Comparison of ENCODE assay signal across 27 cellular contexts in the genomic region with DNA sequence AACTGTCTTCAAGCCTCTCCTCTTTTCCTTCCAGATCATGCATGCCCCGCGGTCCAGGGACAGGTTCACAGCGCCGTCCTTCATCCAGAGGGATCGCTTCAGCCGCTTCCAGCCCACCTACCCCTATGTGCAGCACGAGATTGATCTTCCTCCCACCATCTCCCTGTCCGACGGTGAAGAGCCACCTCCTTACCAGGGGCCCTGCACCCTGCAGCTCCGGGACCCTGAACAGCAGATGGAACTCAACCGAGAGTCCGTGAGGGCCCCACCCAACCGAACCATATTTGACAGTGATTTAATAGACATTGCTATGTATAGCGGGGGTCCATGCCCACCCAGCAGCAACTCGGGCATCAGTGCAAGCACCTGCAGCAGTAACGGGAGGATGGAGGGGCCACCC.
"Had no signal": no experiment of that assay in that cellular context is flagged by ENCODE, and none has a peak within 500 bp of the region (broad histone marks: within the 10 kb centered on the region; RNA-seq: fewer than 3 reads in every experiment).

No MANE protein-coding gene starts in this region.

- H3K27me3 Mint-ChIP-seq: naive thymus-derived CD4-positive, alpha-beta T cell; progenitor cell of endocrine pancreas; stimulated activated naive B cell treated with anti-CD40 and anti-IgM and Interleukin-4, amounts not matched to agents 10 μg/mL and 1 μg/mL and 100 μg/mL, for 72 hours; stimulated activated naive CD8-positive, alpha-beta T cell treated with anti-CD3 and anti-CD28 coated beads, Interleukin-15, Interleukin-2, amounts not matched to agents 100 ng/mL and 50 ng/mL, for 24 hours had no signal

- H3K36me3 ChIP-seq: ovary, uterus had no signal

- ATAC-seq: naive thymus-derived CD4-positive, alpha-beta T cell; natural killer cell; psoas muscle; right cardiac atrium; sciatic nerve; stimulated activated effector memory CD8-positive, alpha-beta T cell treated with anti-CD3 and anti-CD28 coated beads, Interleukin-12 subunit alpha, Interleukin-12 subunit beta, amount 100 ng/mL, for 72 hours; stimulated activated naive B cell treated with anti-CD40 and anti-IgM and Interleukin-4, amounts not matched to agents 10 μg/mL and 1 μg/mL and 100 μg/mL, for 72 hours had no signal

- H3K79me2 ChIP-seq: parathyroid adenoma had no signal

- H3K9me3 ChIP-seq: neutrophil, ovary, psoas muscle, stomach, suprapubic skin, testis, tibial artery, upper lobe of left lung, uterus had no signal

- H3K4me3 Mint-ChIP-seq: natural killer cell; nephron; stimulated activated effector memory CD8-positive, alpha-beta T cell treated with anti-CD3 and anti-CD28 coated beads, Interleukin-12 subunit alpha, Interleukin-12 subunit beta, amount 100 ng/mL, for 72 hours; stimulated activated naive B cell treated with anti-CD40 and anti-IgM and Interleukin-4, amounts not matched to agents 10 μg/mL and 1 μg/mL and 100 μg/mL, for 72 hours; stimulated activated naive CD8-positive, alpha-beta T cell treated with anti-CD3 and anti-CD28 coated beads, Interleukin-15, Interleukin-2, amounts not matched to agents 100 ng/mL and 50 ng/mL, for 24 hours had no signal

- H3K27ac ChIP-seq: neutrophil, ovary, parathyroid adenoma, psoas muscle, stomach, suprapubic skin, testis, tibial artery, upper lobe of left lung, uterus had no signal

- H3K4me3 ChIP-seq: ovary, psoas muscle, stomach, suprapubic skin, testis, tibial artery, upper lobe of left lung, uterus had no signal

- H3K27me3 ChIP-seq: suprapubic skin, testis, tibial artery, uterus had no signal

- FAIRE-seq: small intestine had no signal

- H3K27ac Mint-ChIP-seq: naive thymus-derived CD4-positive, alpha-beta T cell; natural killer cell; nephron; progenitor cell of endocrine pancreas; stimulated activated effector memory CD8-positive, alpha-beta T cell treated with anti-CD3 and anti-CD28 coated beads, Interleukin-12 subunit alpha, Interleukin-12 subunit beta, amount 100 ng/mL, for 72 hours; stimulated activated naive CD8-positive, alpha-beta T cell treated with anti-CD3 and anti-CD28 coated beads, Interleukin-15, Interleukin-2, amounts not matched to agents 100 ng/mL and 50 ng/mL, for 24 hours had no signal

- DNase-seq: naive thymus-derived CD4-positive, alpha-beta T cell; natural killer cell; nucleus accumbens; ovary; psoas muscle; right cardiac atrium; small intestine; stimulated activated CD4-positive, alpha-beta T cell treated with anti-CD3 and anti-CD28 coated beads, Interleukin-15, amount 100 ng/mL, for 24 hours; stimulated activated CD4-positive, alpha-beta T cell treated with anti-CD3 and anti-CD28 coated beads, Interleukin-2, amount 100 ng/mL, for 24 hours; stimulated activated CD4-positive, alpha-beta T cell treated with anti-CD3 and anti-CD28 coated beads, Interleukin-2, amount 100 ng/mL, for 48 hours; stimulated activated CD4-positive, alpha-beta T cell treated with anti-CD3 and anti-CD28 coated beads, Interleukin-4, amount 100 ng/mL, for 24 hours; stimulated activated naive B cell treated with anti-CD40 and anti-IgM and Interleukin-4, amounts not matched to agents 10 μg/mL and 1 μg/mL and 100 μg/mL, for 72 hours; stimulated activated naive CD4-positive, alpha-beta T cell treated with Interleukin-2 at 50 U/mL for 16 hours; stomach; testis; tibial artery; trophoblast cell; upper lobe of left lung; uterus had no signal

- H2AFZ ChIP-seq: parathyroid adenoma had no signal

- H3K9ac ChIP-seq: parathyroid adenoma had no signal

- H3K9me3 Mint-ChIP-seq: naive thymus-derived CD4-positive, alpha-beta T cell; natural killer cell; stimulated activated naive B cell treated with anti-CD40 and anti-IgM and Interleukin-4, amounts not matched to agents 10 μg/mL and 1 μg/mL and 100 μg/mL, for 72 hours; stimulated activated naive CD8-positive, alpha-beta T cell treated with anti-CD3 and anti-CD28 coated beads, Interleukin-15, Interleukin-2, amounts not matched to agents 100 ng/mL and 50 ng/mL, for 24 hours had no signal

- H3K4me1 ChIP-seq: parathyroid adenoma, psoas muscle, testis, uterus had no signal
